ENCODE assay signal across 21 cellular contexts in genomic region chr2:188518391-188518790, GRCh38.
DNase-seq lines count a peak whose midpoint lies in the region; TF ChIP-seq lines count a peak whose summit lies in the region.
"Had no signal": no experiment of that assay in that cellular context is flagged by ENCODE, and none has a peak within 500 bp of the region (broad histone marks: within the 10 kb centered on the region; RNA-seq: fewer than 3 reads in every experiment).

No MANE protein-coding gene starts in this region.

- H3K9me3 ChIP-seq in esophagus muscularis mucosa = no peaks in the 10 kb centered on the region
- H3K9me3 ChIP-seq: BLaER1, right lobe of liver, testis had no signal

- peak; percentile 39 for DNase-seq in GM04503 (ENCODE audit: low read depth)
- peak; percentile 60 for DNase-seq in RPMI7951 (ENCODE audit: low read depth)
- peak; percentile 74 for DNase-seq in fibroblast of mammary gland (ENCODE audit: low read depth)
- no peak for DNase-seq in esophagus muscularis mucosa (ENCODE audit: extremely low spot score)
- DNase-seq in activated T-cell treated with anti-CD3 and anti-CD28 coated beads, Interleukin-2, amount 50 U/mL, for 48 hours = no peak
- no peak for DNase-seq in NOMO-1 treated with dmso at 0.1 percent for 144 hours (lab: John Stamatoyannopoulos, UW; ENCODE audit: unreplicated experiment)
- DNase-seq in NCI-H146 (lab: John Stamatoyannopoulos, UW) = no peak
- DNase-seq: activated CD4-positive, alpha-beta T cell treated with anti-CD3 and anti-CD28 coated beads for 4 hours; activated CD8-positive, alpha-beta memory T cell treated with anti-CD3 and anti-CD28 coated beads, Interleukin-2, amount 50 U/mL, for 4 hours; activated naive CD4-positive, alpha-beta T cell treated with anti-CD3 and anti-CD28 coated beads, Interleukin-2, amount 10 ng/mL, durations not matched to agents 7 days and 5 days; caudate nucleus; effector memory CD8-positive, alpha-beta T cell; GOT3; kidney; NCI-H774; right lobe of liver; RPMI8226; stimulated activated CD4-positive, alpha-beta T cell treated with anti-CD3 and anti-CD28 coated beads, Interleukin-4, amount 100 ng/mL, for 4 hours; testis had no signal

- peak overlapping the region; percentile 32 to 89 (median 59) for H3K27ac Mint-ChIP-seq in nephron
- H3K27ac Mint-ChIP-seq: activated naive CD4-positive, alpha-beta T cell treated with anti-CD3 and anti-CD28 coated beads, Interleukin-2, amount 10 ng/mL, durations not matched to agents 7 days and 5 days; effector memory CD8-positive, alpha-beta T cell had no signal

- TF ChIP-seq CTCF in fibroblast of mammary gland (conservative IDR thresholded peaks at IDR 0.05; ENCODE audit: control insufficient read depth, insufficient read depth, low read depth, low read length) (no peak), nephron (IDR thresholded peaks at IDR 0.05; ENCODE audit: unreplicated experiment in 3 of 3) (no peak), esophagus muscularis mucosa (IDR thresholded peaks at IDR 0.05) (no peak)

- no peak for TF ChIP-seq POLR2A in esophagus muscularis mucosa (IDR thresholded peaks at IDR 0.05; ENCODE audit: low read depth)

- H3K27ac ChIP-seq in esophagus muscularis mucosa (replicated peaks in 1 of 4) = no peak overlapping the region
- H3K27ac ChIP-seq: BLaER1, right lobe of liver, testis had no signal

- H3K4me1 ChIP-seq in esophagus muscularis mucosa = peaks cover 4 to 25% (median 19%) of the 10 kb centered on the region in 4 donors
- H3K4me1 ChIP-seq: BLaER1, right lobe of liver, testis had no signal

- intact Hi-C loops in esophagus muscularis mucosa (cut with DNase I) = loop anchor here (10.0 kb wide), 1 partner anchor 1024 kb away; no protein-coding TSS in a partner anchor

- no peak overlapping the region for H3K4me3 Mint-ChIP-seq in nephron
- H3K4me3 Mint-ChIP-seq: activated naive CD4-positive, alpha-beta T cell treated with anti-CD3 and anti-CD28 coated beads, Interleukin-2, amount 10 ng/mL, durations not matched to agents 7 days and 5 days; effector memory CD8-positive, alpha-beta T cell had no signal

- peaks cover 9% of the 10 kb centered on the region for H3K36me3 Mint-ChIP-seq in nephron (ENCODE audit: low read depth)
- H3K36me3 Mint-ChIP-seq: activated naive CD4-positive, alpha-beta T cell treated with anti-CD3 and anti-CD28 coated beads, Interleukin-2, amount 10 ng/mL, durations not matched to agents 7 days and 5 days had no signal

- peaks cover 18% of the 10 kb centered on the region for H3K4me1 Mint-ChIP-seq in nephron
- H3K4me1 Mint-ChIP-seq: activated naive CD4-positive, alpha-beta T cell treated with anti-CD3 and anti-CD28 coated beads, Interleukin-2, amount 10 ng/mL, durations not matched to agents 7 days and 5 days had no signal

- no peaks in the 10 kb centered on the region for H3K9me3 Mint-ChIP-seq in nephron
- H3K9me3 Mint-ChIP-seq: activated naive CD4-positive, alpha-beta T cell treated with anti-CD3 and anti-CD28 coated beads, Interleukin-2, amount 10 ng/mL, durations not matched to agents 7 days and 5 days had no signal

- no peaks in the 10 kb centered on the region for H3K27me3 ChIP-seq in esophagus muscularis mucosa
- H3K27me3 ChIP-seq: BLaER1, right lobe of liver, testis had no signal

- H3K27me3 Mint-ChIP-seq in nephron (ENCODE audit: low read depth) = no peaks in the 10 kb centered on the region
- H3K27me3 Mint-ChIP-seq: activated naive CD4-positive, alpha-beta T cell treated with anti-CD3 and anti-CD28 coated beads, Interleukin-2, amount 10 ng/mL, durations not matched to agents 7 days and 5 days; effector memory CD8-positive, alpha-beta T cell had no signal

- WGBS in esophagus muscularis mucosa = 63% methylated on average over 1 of the region's 1 CpG

- no peak for TF ChIP-seq EP300 in esophagus muscularis mucosa (IDR thresholded peaks at IDR 0.05)

- H3K4me3 ChIP-seq in fibroblast of mammary gland (ENCODE audit: control insufficient read depth, low read depth, low read length) (no peak overlapping the region), esophagus muscularis mucosa (no peak overlapping the region)
- H3K4me3 ChIP-seq: BLaER1, right lobe of liver, testis had no signal

- H3K36me3 ChIP-seq in esophagus muscularis mucosa = no peaks in the 10 kb centered on the region
- H3K36me3 ChIP-seq: BLaER1, right lobe of liver had no signal

Comparison
In these comparisons a context has a peak if more than half of its experiments do, and no peak if none do; other contexts are left out.
1. DNase-seq: peak in GM04503 (single experiment), RPMI7951 (single experiment) and fibroblast of mammary gland (single experiment); none in esophagus muscularis mucosa (single experiment), activated T-cell treated with anti-CD3 and anti-CD28 coated beads, Interleukin-2, amount 50 U/mL, for 48 hours (0 of 2), NOMO-1 treated with dmso at 0.1 percent for 144 hours (single experiment) and NCI-H146 (single experiment).